In the genomic region with DNA sequence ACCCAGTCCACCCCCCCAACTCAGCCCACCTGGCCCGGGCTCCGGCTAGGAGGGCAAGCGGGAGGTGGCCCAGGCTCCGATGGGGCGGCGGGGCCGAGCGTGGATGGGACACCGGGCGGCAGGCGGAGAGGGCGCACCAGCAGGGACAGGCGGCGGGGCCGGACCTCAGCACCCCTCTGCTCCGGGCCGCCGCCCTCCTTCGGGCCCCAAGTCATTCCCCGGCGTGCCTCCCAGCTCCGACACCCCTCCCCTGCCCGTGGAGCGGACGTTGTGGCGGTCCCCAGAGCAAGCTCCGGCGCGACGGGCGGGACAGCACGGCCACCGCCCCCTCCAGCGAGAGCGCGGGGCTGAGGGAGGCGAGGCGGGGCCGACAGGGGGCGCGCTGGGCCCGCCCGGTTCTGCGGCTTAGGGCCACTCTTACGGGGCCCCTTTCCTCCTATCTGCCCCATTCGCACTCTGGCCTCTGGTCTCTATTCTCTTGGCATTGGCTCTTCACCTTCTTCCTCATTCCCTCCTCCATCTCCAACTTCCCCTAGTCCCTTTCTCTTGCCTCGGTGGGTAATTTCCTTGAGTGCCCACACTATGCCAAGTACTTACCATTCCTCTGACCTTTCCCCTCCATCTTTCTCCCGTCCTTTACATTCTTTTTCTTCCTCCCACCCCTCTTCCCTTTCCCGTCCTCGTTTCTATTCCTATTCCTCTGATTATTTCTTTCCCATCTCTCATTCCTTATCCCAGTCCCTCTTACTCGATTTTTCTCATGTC, we compare ENCODE assay signal across 8 cellular contexts. TPM values are rescaled to one million over a fixed set of nuclear protein-coding genes. Genes with fewer than 3 reads are reported as not detected.
A peak's percentile ranks its signal among the peaks of the same experiment; 100 is the strongest.
DNase-seq lines count a peak whose midpoint lies in the region; ATAC-seq, FAIRE-seq and TF ChIP-seq lines count a peak whose summit lies in the region.

No MANE protein-coding gene starts in this region.

- TF ChIP-seq CTCF in H1 (IDR thresholded peaks at IDR 0.05; ENCODE audit: control extremely low read depth in 1 of 3, insufficient read depth in 1 of 3, low read depth in 1 of 3, low read length in 3 of 3) = peak in 2 of 3 experiments; percentile 77 to 79; a peak in 3 of 4 replicates

- no peak overlapping the region for H2BK12ac ChIP-seq in H1 (ENCODE audit: low read depth, low read length)

- no peaks in the 10 kb centered on the region for H3K9me3 Mint-ChIP-seq in activated CD4-positive, alpha-beta memory T cell treated with anti-CD3 and anti-CD28 coated beads for 36 hours
- H3K9me3 Mint-ChIP-seq in natural killer cell treated with Interleukin-12 subunit alpha and Interleukin-12 subunit beta and Interleukin-15 and Interleukin-18, amount 100 ng/mL, for 72 hours = no peaks in the 10 kb centered on the region

- H3K4me1 ChIP-seq in H1 (replicated peaks in 1 of 4; ENCODE audit: control insufficient read depth in 3 of 4, insufficient read depth in 4 of 4, low read length in 3 of 4) (peaks cover 0 to 3% (median under 1%) of the 10 kb centered on the region in 4 experiments; a peak in 2 of 7 replicates), thymus (ENCODE audit: control insufficient read depth, insufficient read depth, low read length) (no peaks in the 10 kb centered on the region)

- TF ChIP-seq RAD21 in H1 (IDR thresholded peaks at IDR 0.05 in 1 of 2, conservative IDR thresholded peaks at IDR 0.05 in 1 of 2; ENCODE audit: low read depth in 2 of 2, low read length in 2 of 2) = peak; percentile 36 to 51

- 0 out of 2 replicates have a peak overlapping the region, but pooled peaks have one; percentile 6 for H3K18ac ChIP-seq in H1 (ENCODE audit: extremely low read depth, low read length)

- H3K27me3 ChIP-seq in MG63 (peaks cover 20% of the 10 kb centered on the region), H1 (replicated peaks in 1 of 4; ENCODE audit: control insufficient read depth in 3 of 4, extremely low read depth in 1 of 4, insufficient read depth in 3 of 4, low read length in 3 of 4) (peaks cover 43 to 80% (median 62%) of the 10 kb centered on the region in 4 experiments), thymus (ENCODE audit: control insufficient read depth, insufficient read depth) (peaks cover 60% of the 10 kb centered on the region)

- ATAC-seq in natural killer cell treated with Interleukin-12 subunit alpha and Interleukin-12 subunit beta and Interleukin-15 and Interleukin-18, amount 100 ng/mL, for 72 hours = peak; percentile 84

- CTCF ChIA-PET in activated CD4-positive, alpha-beta memory T cell treated with anti-CD3 and anti-CD28 coated beads for 36 hours (lab: Charles Lee) = interaction anchor here (0.6 to 6.5 kb wide), 23 partner anchors 8 to 174 kb away, joined by 3 to 42 read pairs (median 3); a partner anchor contains a TSS
- CTCF ChIA-PET in H1 (lab: Charles Lee; ENCODE audit: partially characterized antibody) = interaction anchor here (0.6 to 8.3 kb wide), 14 partner anchors 11 to 1324 kb away, joined by 3 to 75 read pairs (median 5); no protein-coding TSS in a partner anchor

- H3K36me3 Mint-ChIP-seq in activated CD4-positive, alpha-beta memory T cell treated with anti-CD3 and anti-CD28 coated beads for 36 hours = no peaks in the 10 kb centered on the region
- H3K36me3 Mint-ChIP-seq in natural killer cell treated with Interleukin-12 subunit alpha and Interleukin-12 subunit beta and Interleukin-15 and Interleukin-18, amount 100 ng/mL, for 72 hours = no peaks in the 10 kb centered on the region

- H3K79me2 ChIP-seq in H1 (ENCODE audit: control insufficient read depth in 1 of 2, insufficient read depth in 2 of 2, low read length in 2 of 2) = no peaks in the 10 kb centered on the region

- H3K4ac ChIP-seq in H1 (replicated peaks; ENCODE audit: insufficient read length, low read depth, low read length) = no peak overlapping the region

- DNase-seq in NCI-H146 (lab: John Stamatoyannopoulos, UW) (peak; percentile 23), NCI-H146 treated with DMSO at 0.1 percent for 48 hours (lab: John Stamatoyannopoulos, UW; ENCODE audit: unreplicated experiment) (no peak), MG63 (peak; percentile 23), H1 (ENCODE audit: low read depth in 1 of 2, low spot score in 2 of 2) (peak in 1 of 2 experiments; percentile 90), globus pallidus (ENCODE audit: low spot score) (no peak)
- DNase-seq in activated CD4-positive, alpha-beta memory T cell treated with anti-CD3 and anti-CD28 coated beads for 36 hours = peak; percentile 71
- no peak for DNase-seq in natural killer cell treated with Interleukin-12 subunit alpha and Interleukin-12 subunit beta and Interleukin-15 and Interleukin-18, amount 100 ng/mL, for 72 hours (ENCODE audit: low spot score)

- no peak overlapping the region for H3K14ac ChIP-seq in H1 (ENCODE audit: insufficient read length)

- H3K23ac ChIP-seq in H1 (ENCODE audit: insufficient read length) = no peak overlapping the region

- no peaks in the 10 kb centered on the region for H3K36me3 ChIP-seq in MG63
- H3K36me3 ChIP-seq in H1 (ENCODE audit: control insufficient read depth in 2 of 4, insufficient read depth in 4 of 4, low read length in 3 of 4) = no peaks in the 10 kb centered on the region; a peak in 1 of 8 replicates
- no peaks in the 10 kb centered on the region for H3K36me3 ChIP-seq in thymus (ENCODE audit: control insufficient read depth, insufficient read depth)

- peaks cover 37% of the 10 kb centered on the region for H3K27me3 Mint-ChIP-seq in activated CD4-positive, alpha-beta memory T cell treated with anti-CD3 and anti-CD28 coated beads for 36 hours
- peaks cover 34 to 36% of the 10 kb centered on the region in 2 donors for H3K27me3 Mint-ChIP-seq in natural killer cell treated with Interleukin-12 subunit alpha and Interleukin-12 subunit beta and Interleukin-15 and Interleukin-18, amount 100 ng/mL, for 72 hours

- H4K8ac ChIP-seq in H1 (ENCODE audit: extremely low read depth, insufficient read depth, low read length) = no peak overlapping the region

- no peak for TF ChIP-seq POLR2A in H1 (IDR thresholded peaks at IDR 0.05; ENCODE audit: control extremely low read depth in 1 of 2, low read depth in 2 of 2, low read length in 2 of 2)

- POLR2A ChIA-PET in activated CD4-positive, alpha-beta memory T cell treated with anti-CD3 and anti-CD28 coated beads for 36 hours (lab: Charles Lee) = interaction anchor here (0.6 kb wide), 1 partner anchor 810 kb away, joined by 3 read pairs; no protein-coding TSS in a partner anchor
- POLR2A ChIA-PET in H1 (lab: Charles Lee; ENCODE audit: partially characterized antibody) = no interaction called here

- H3K9me3 ChIP-seq in MG63 = no peaks in the 10 kb centered on the region
- H3K9me3 ChIP-seq in H1 (ENCODE audit: insufficient read depth in 2 of 2, low read depth in 1 of 2, low read length in 1 of 2) = no peaks in the 10 kb centered on the region; a peak in 1 of 4 replicates
- H3K9me3 ChIP-seq in thymus (ENCODE audit: control insufficient read depth) = no peaks in the 10 kb centered on the region

- H4K20me1 ChIP-seq in H1 (replicated peaks in 1 of 2; ENCODE audit: control insufficient read depth in 1 of 2, insufficient read depth in 2 of 2, low read length in 2 of 2) = peaks cover 2% of the 10 kb centered on the region in 2 experiments

- H3K4me2 ChIP-seq in H1 (ENCODE audit: insufficient read depth in 1 of 2, low read depth in 2 of 2, low read length in 2 of 2) = peak overlapping the region; percentile 63 to 84

- H2AFZ ChIP-seq in H1 (ENCODE audit: low read length) = no peak overlapping the region

- WGBS in H1 (ENCODE audit: extremely low coverage in 1 of 2, insufficient coverage in 1 of 2, insufficient read length in 1 of 2, insufficient replicate concordance in 2 of 2, low coverage in 1 of 2, low lambda C conversion rate in 2 of 2, missing lambda C conversion rate in 1 of 2), 2 experiments = 3 to 93% methylated on average over 3 to 51 of the region's 51 CpGs
- WGBS in thymus = 2% methylated on average over 51 of the region's 51 CpGs

- H2BK15ac ChIP-seq in H1 (ENCODE audit: low read length) = no peak overlapping the region

- no peak overlapping the region for H3K27ac Mint-ChIP-seq in activated CD4-positive, alpha-beta memory T cell treated with anti-CD3 and anti-CD28 coated beads for 36 hours
- H3K27ac Mint-ChIP-seq in natural killer cell treated with Interleukin-12 subunit alpha and Interleukin-12 subunit beta and Interleukin-15 and Interleukin-18, amount 100 ng/mL, for 72 hours = no peak overlapping the region

- no peak overlapping the region for H3K56ac ChIP-seq in H1 (replicated peaks; ENCODE audit: insufficient read length, low read depth, low read length)

- no peak overlapping the region for H4K91ac ChIP-seq in H1 (replicated peaks; ENCODE audit: insufficient read length, low read length)

- H2AK5ac ChIP-seq in H1 (ENCODE audit: low read depth, low read length) = no peak overlapping the region

- H2BK5ac ChIP-seq in H1 (ENCODE audit: low read depth, low read length) = no peak overlapping the region

- H3K79me1 ChIP-seq in H1 (ENCODE audit: low read depth, low read length) = no peaks in the 10 kb centered on the region

- H3K4me3 ChIP-seq in MG63 (peak overlapping the region; percentile 29), H1 (ENCODE audit: extremely low read depth in 1 of 4, insufficient read depth in 2 of 4, low read depth in 3 of 4, low read length in 4 of 4) (peak overlapping the region; percentile 35 to 69 (median 42)), thymus (ENCODE audit: low read length) (peak overlapping the region; percentile 33)

- peak overlapping the region; percentile 54 for H3K4me3 Mint-ChIP-seq in activated CD4-positive, alpha-beta memory T cell treated with anti-CD3 and anti-CD28 coated beads for 36 hours
- H3K4me3 Mint-ChIP-seq in natural killer cell treated with Interleukin-12 subunit alpha and Interleukin-12 subunit beta and Interleukin-15 and Interleukin-18, amount 100 ng/mL, for 72 hours = peak overlapping the region; percentile 85

- peaks cover 4% of the 10 kb centered on the region; the same call in 1 of the 2 replicates for H3K23me2 ChIP-seq in H1 (ENCODE audit: low read depth, low read length)

- H4K5ac ChIP-seq in H1 (ENCODE audit: insufficient read length, low read depth, low read length) = no peak overlapping the region

- no peak overlapping the region for H2BK20ac ChIP-seq in H1 (ENCODE audit: low read length)

- H3K9ac ChIP-seq in H1 (replicated peaks in 1 of 4; ENCODE audit: extremely low read depth in 1 of 4, low read depth in 3 of 4, low read length in 3 of 4) = no peak overlapping the region

- no peak for TF ChIP-seq EP300 in H1 (IDR thresholded peaks at IDR 0.05; ENCODE audit: borderline replicate concordance in 1 of 2, low read depth in 2 of 2, low read length in 2 of 2)

- FAIRE-seq in H1 (lab: Jason Lieb, UNC) = no peak

- intact Hi-C loops in activated CD4-positive, alpha-beta memory T cell treated with anti-CD3 and anti-CD28 coated beads for 36 hours (cut with micrococcal nuclease) = no loop called here

- no peak overlapping the region for H2BK120ac ChIP-seq in H1 (replicated peaks; ENCODE audit: low read depth, low read length)

- peaks cover 11% of the 10 kb centered on the region for H3K4me1 Mint-ChIP-seq in activated CD4-positive, alpha-beta memory T cell treated with anti-CD3 and anti-CD28 coated beads for 36 hours (ENCODE audit: low read depth)
- peaks cover 8 to 12% of the 10 kb centered on the region in 2 donors for H3K4me1 Mint-ChIP-seq in natural killer cell treated with Interleukin-12 subunit alpha and Interleukin-12 subunit beta and Interleukin-15 and Interleukin-18, amount 100 ng/mL, for 72 hours (ENCODE audit: low read depth in 2 of 2)

- no peak overlapping the region for H3K27ac ChIP-seq in H1 (ENCODE audit: low read depth, low read length)
- H3K27ac ChIP-seq in thymus (ENCODE audit: low read depth) = no peak overlapping the region

RNA-seq across cellular contexts. Expression of a gene that starts 0.7 kb away (rescaled TPM):
- total RNA-seq in MG63 (2014; rRNA removed; shearing (Covaris generic); ENCODE audit: low replicate concordance) = not detected in 2 replicates
- not detected for total RNA-seq in activated CD4-positive, alpha-beta memory T cell treated with anti-CD3 and anti-CD28 coated beads for 36 hours
- total RNA-seq in H1 (2021; fragmentation: NEBNext Ultra II Directional; extraction: Animal tissue kit (Norgen Biotek cat#: 25700)) = not detected in 2 replicates
- not detected in 2 replicates for polyA plus RNA-seq in H1 (2011; rRNA removed)
- 0.06 TPM for polyA plus RNA-seq in H1 (2011; cell fraction: cytosol; rRNA removed)
- polyA plus RNA-seq in H1 (2011; cell fraction: nucleus; rRNA removed) = 0.20 TPM
- 0.23 to 0.32 TPM in 2 of 4 replicates, not detected in the others for polyA plus RNA-seq in H1 (2012, experiment 1 of 2)
- polyA plus RNA-seq in H1 (2012, experiment 2 of 2) = not detected
- not detected for polyA plus RNA-seq in H1 (2013, experiment 1 of 2)
- 0.09 TPM for polyA plus RNA-seq in H1 (2013, experiment 2 of 2)
- not detected in 2 replicates for polyA minus RNA-seq in H1 (2011; rRNA and poly(A)+ RNA removed)
- not detected for polyA minus RNA-seq in H1 (2011; cell fraction: cytosol; rRNA and poly(A)+ RNA removed)
- 1.00 TPM for polyA minus RNA-seq in H1 (2011; cell fraction: nucleus; rRNA and poly(A)+ RNA removed)
- not detected for total RNA-seq in natural killer cell treated with Interleukin-12 subunit alpha and Interleukin-12 subunit beta and Interleukin-15 and Interleukin-18, amount 100 ng/mL, for 72 hours
- 0.07 TPM for polyA plus RNA-seq in thymus

RNA-seq across cellular contexts. Expression of a gene that starts 18.8 kb away (rescaled TPM):
- not detected in 2 replicates for total RNA-seq in MG63 (2014; rRNA removed; shearing (Covaris generic); ENCODE audit: low replicate concordance)
- total RNA-seq in activated CD4-positive, alpha-beta memory T cell treated with anti-CD3 and anti-CD28 coated beads for 36 hours = not detected
- total RNA-seq in H1 (2021; fragmentation: NEBNext Ultra II Directional; extraction: Animal tissue kit (Norgen Biotek cat#: 25700)) = not detected in 2 replicates
- polyA plus RNA-seq in H1 (2011; rRNA removed) (not detected in 2 replicates), thymus (0.05 TPM)
- not detected for polyA plus RNA-seq in H1 (2011; cell fraction: cytosol; rRNA removed)
- not detected for polyA plus RNA-seq in H1 (2011; cell fraction: nucleus; rRNA removed)
- not detected in 4 replicates for polyA plus RNA-seq in H1 (2012, experiment 1 of 2)
- not detected for polyA plus RNA-seq in H1 (2012, experiment 2 of 2)
- polyA plus RNA-seq in H1 (2013, experiment 1 of 2) = not detected
- not detected for polyA plus RNA-seq in H1 (2013, experiment 2 of 2)
- polyA minus RNA-seq in H1 (2011; rRNA and poly(A)+ RNA removed) = not detected in 2 replicates
- polyA minus RNA-seq in H1 (2011; cell fraction: cytosol; rRNA and poly(A)+ RNA removed) = not detected
- polyA minus RNA-seq in H1 (2011; cell fraction: nucleus; rRNA and poly(A)+ RNA removed) = not detected
- not detected for total RNA-seq in natural killer cell treated with Interleukin-12 subunit alpha and Interleukin-12 subunit beta and Interleukin-15 and Interleukin-18, amount 100 ng/mL, for 72 hours

RNA-seq across cellular contexts. Expression of a gene that starts 42.1 kb away (rescaled TPM):
- not detected in 2 replicates for total RNA-seq in MG63 (2014; rRNA removed; shearing (Covaris generic); ENCODE audit: low replicate concordance)
- not detected for total RNA-seq in activated CD4-positive, alpha-beta memory T cell treated with anti-CD3 and anti-CD28 coated beads for 36 hours
- not detected in 2 replicates for total RNA-seq in H1 (2021; fragmentation: NEBNext Ultra II Directional; extraction: Animal tissue kit (Norgen Biotek cat#: 25700))
- polyA plus RNA-seq in H1 (2011; rRNA removed) (not detected in 2 replicates), thymus (0.25 TPM)
- polyA plus RNA-seq in H1 (2011; cell fraction: cytosol; rRNA removed) = not detected
- not detected for polyA plus RNA-seq in H1 (2011; cell fraction: nucleus; rRNA removed)
- not detected in 4 replicates for polyA plus RNA-seq in H1 (2012, experiment 1 of 2)
- polyA plus RNA-seq in H1 (2012, experiment 2 of 2) = not detected
- polyA plus RNA-seq in H1 (2013, experiment 1 of 2) = not detected
- not detected for polyA plus RNA-seq in H1 (2013, experiment 2 of 2)
- polyA minus RNA-seq in H1 (2011; rRNA and poly(A)+ RNA removed) = not detected in 2 replicates
- polyA minus RNA-seq in H1 (2011; cell fraction: cytosol; rRNA and poly(A)+ RNA removed) = not detected
- 2.0 TPM for polyA minus RNA-seq in H1 (2011; cell fraction: nucleus; rRNA and poly(A)+ RNA removed)
- not detected for total RNA-seq in natural killer cell treated with Interleukin-12 subunit alpha and Interleukin-12 subunit beta and Interleukin-15 and Interleukin-18, amount 100 ng/mL, for 72 hours

RNA-seq across cellular contexts. Expression of a gene that starts 58.8 kb away (rescaled TPM):
- 48.4 and 75.0 TPM in 2 replicates for total RNA-seq in MG63 (2014; rRNA removed; shearing (Covaris generic); ENCODE audit: low replicate concordance)
- total RNA-seq in activated CD4-positive, alpha-beta memory T cell treated with anti-CD3 and anti-CD28 coated beads for 36 hours = 10 to 100 TPM; 41.1 to 41.2 TPM
- 51.0 and 55.0 TPM in 2 replicates for total RNA-seq in H1 (2021; fragmentation: NEBNext Ultra II Directional; extraction: Animal tissue kit (Norgen Biotek cat#: 25700))
- polyA plus RNA-seq in H1 (2011; rRNA removed) = 26.4 and 28.0 TPM in 2 replicates
- 37.0 TPM for polyA plus RNA-seq in H1 (2011; cell fraction: cytosol; rRNA removed)
- 35.9 TPM for polyA plus RNA-seq in H1 (2011; cell fraction: nucleus; rRNA removed)
- polyA plus RNA-seq in H1 (2012, experiment 1 of 2) = 39.3 to 51.3 TPM (median 45.8 TPM) in 4 replicates
- 32.1 TPM for polyA plus RNA-seq in H1 (2012, experiment 2 of 2)
- polyA plus RNA-seq in H1 (2013, experiment 1 of 2) = 25.2 TPM
- polyA plus RNA-seq in H1 (2013, experiment 2 of 2) = 22.6 TPM
- polyA minus RNA-seq in H1 (2011; rRNA and poly(A)+ RNA removed) = 48.3 and 59.3 TPM in 2 replicates
- polyA minus RNA-seq in H1 (2011; cell fraction: cytosol; rRNA and poly(A)+ RNA removed) = 20.2 TPM
- 23.9 TPM for polyA minus RNA-seq in H1 (2011; cell fraction: nucleus; rRNA and poly(A)+ RNA removed)
- total RNA-seq in natural killer cell treated with Interleukin-12 subunit alpha and Interleukin-12 subunit beta and Interleukin-15 and Interleukin-18, amount 100 ng/mL, for 72 hours = 100 to 1,000 TPM in 1 of 2 donors, 10 to 100 TPM in 1; 68.4 to 118 TPM
- polyA plus RNA-seq in thymus = 18.9 TPM

Comparison
In these comparisons a context has a peak if more than half of its experiments do, and no peak if none do; other contexts are left out.
1. DNase-seq: peak in NCI-H146 (single experiment), MG63 (single experiment) and activated CD4-positive, alpha-beta memory T cell treated with anti-CD3 and anti-CD28 coated beads for 36 hours (single experiment); none in NCI-H146 treated with DMSO at 0.1 percent for 48 hours (single experiment), natural killer cell treated with Interleukin-12 subunit alpha and Interleukin-12 subunit beta and Interleukin-15 and Interleukin-18, amount 100 ng/mL, for 72 hours (single experiment) and globus pallidus (single experiment).
2. Peak in every context shown above with its lines, with median percentiles within 50 percentile points of each other: H3K4me3 ChIP-seq.